ENCODE assay signal across 21 cellular contexts in the genomic region with DNA sequence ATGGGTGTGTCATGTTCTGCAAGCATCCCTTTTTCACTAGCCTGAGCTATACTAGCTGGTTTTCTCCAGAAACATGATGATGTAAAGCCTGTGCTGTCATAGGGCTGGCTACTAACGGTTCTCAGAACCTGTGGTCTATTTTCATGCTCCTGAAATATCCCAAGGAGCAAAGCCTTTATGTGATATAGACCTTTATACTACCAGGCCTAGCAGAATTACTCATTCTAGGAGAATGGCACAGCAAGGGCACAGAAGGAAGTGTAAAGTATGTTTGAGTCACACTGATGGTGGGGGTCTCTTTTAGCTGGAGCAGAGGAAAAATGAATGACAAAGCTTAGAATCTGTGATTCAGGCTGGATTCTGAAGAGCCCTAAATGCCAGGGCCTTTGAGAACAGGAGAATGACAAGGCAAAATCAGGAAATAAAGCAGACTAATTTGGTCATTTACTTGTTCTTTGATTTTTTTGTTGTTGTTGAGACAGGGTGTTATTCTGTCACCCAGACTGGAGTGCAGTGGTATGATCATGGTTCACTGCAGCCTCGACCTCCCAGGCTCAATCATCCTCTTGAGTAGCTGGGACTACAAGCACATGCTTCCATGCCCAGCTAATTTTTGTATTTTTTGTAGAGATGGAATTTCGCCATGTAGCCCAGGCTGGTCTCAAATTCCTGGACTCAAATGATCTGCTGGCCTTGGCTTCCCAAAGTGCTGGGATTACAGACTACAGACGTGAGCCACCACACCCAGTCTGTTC. TPM values are rescaled to one million over a fixed set of nuclear protein-coding genes. Genes with fewer than 3 reads are reported as not detected.
DNase-seq lines count a peak whose midpoint lies in the region; ATAC-seq, FAIRE-seq and TF ChIP-seq lines count a peak whose summit lies in the region.
"Had no signal": no experiment of that assay in that cellular context is flagged by ENCODE, and none has a peak within 500 bp of the region (broad histone marks: within the 10 kb centered on the region; RNA-seq: fewer than 3 reads in every experiment).

No MANE protein-coding gene starts in this region.

- no TSS peak for BruUV-seq in endothelial cell of umbilical vein (replicated peaks; lab: Mats Ljungman, UMichigan)

- TF ChIP-seq CTCF in endothelial cell of umbilical vein (IDR thresholded peaks at IDR 0.05; ENCODE audit: extremely low read depth in 1 of 2, insufficient read depth in 1 of 2, low read depth in 1 of 2, low read length in 2 of 2) (no peak), osteoblast (IDR thresholded peaks at IDR 0.05; ENCODE audit: extremely low read depth, low read depth, low read length) (no peak), gastroesophageal sphincter (IDR thresholded peaks at IDR 0.05) (no peak), GM10248 (IDR thresholded peaks at IDR 0.05; ENCODE audit: control extremely low read depth, extremely low read depth, low read depth, missing control alignments) (no peak), uterus (IDR thresholded peaks at IDR 0.05) (no peak)

- H3K27me3 ChIP-seq in endothelial cell of umbilical vein (ENCODE audit: control insufficient read depth in 2 of 2, insufficient read depth in 2 of 2, low read length in 2 of 2), result no peaks in the 10 kb centered on the region
- peaks cover 3% of the 10 kb centered on the region for H3K27me3 ChIP-seq in osteoblast (ENCODE audit: insufficient read depth, low read length)
- no peaks in the 10 kb centered on the region for H3K27me3 ChIP-seq in gastroesophageal sphincter
- no peaks in the 10 kb centered on the region for H3K27me3 ChIP-seq in uterus

- H3K4me3 ChIP-seq in endothelial cell of umbilical vein (replicated peaks in 1 of 3; ENCODE audit: insufficient read depth in 1 of 3, low read depth in 1 of 3, low read length in 3 of 3) (no peak overlapping the region), osteoblast (ENCODE audit: insufficient read depth, low read length) (no peak overlapping the region), gastroesophageal sphincter (no peak overlapping the region), uterus (no peak overlapping the region)
- H3K4me3 ChIP-seq: gastrocnemius medialis had no signal

- DNase-seq in ELR (ENCODE audit: low read depth), result peak; percentile 79
- DNase-seq in RPMI7951 (ENCODE audit: low read depth), result peak; percentile 8
- peak; percentile 10 for DNase-seq in endothelial cell of umbilical vein (ENCODE audit: low read depth, low spot score)
- DNase-seq in osteoblast (ENCODE audit: insufficient read length, low spot score, missing footprints), result no peak
- DNase-seq in GM10248 (ENCODE audit: extremely low spot score), result no peak
- DNase-seq in uterus, result no peak
- DNase-seq: activated CD8-positive, alpha-beta T cell treated with anti-CD3 and anti-CD28 coated beads for 36 hours; activated T-cell treated with anti-CD3 and anti-CD28 coated beads, Interleukin-2, amount 50 U/mL, for 48 hours; COR-L47; gastrocnemius medialis; left ventricle myocardium superior; NCI-H1436; small intestine; stimulated activated CD4-positive, alpha-beta T cell treated with anti-CD3 and anti-CD28 coated beads, Interleukin-4, amount 100 ng/mL, for 4 hours; stimulated activated CD8-positive, alpha-beta memory T cell treated with anti-CD3 and anti-CD28 coated beads, Interleukin-4, amount 100 ng/mL, for 48 hours had no signal

- dilution Hi-C loops in endothelial cell of umbilical vein (cut with MboI; ENCODE audit: extremely low pct_ligation_motif_present, low sequenced_read_pairs), result no loop called here

- H3K9ac ChIP-seq in endothelial cell of umbilical vein (replicated peaks; ENCODE audit: extremely low read depth, insufficient read depth, low read length), result no peak overlapping the region
- H3K9ac ChIP-seq: parathyroid adenoma had no signal

- ATAC-seq in GM21360 (IDR thresholded peaks at IDR 0.05; ENCODE audit: unreplicated experiment) (no peak), gastroesophageal sphincter (no peak)
- ATAC-seq: activated CD8-positive, alpha-beta T cell treated with anti-CD3 and anti-CD28 coated beads for 36 hours; gastrocnemius medialis; left ventricle myocardium superior had no signal

- FAIRE-seq in endothelial cell of umbilical vein (lab: Jason Lieb, UNC), result peak; percentile 74
- FAIRE-seq: G401.6, GM12891, small intestine had no signal

- no peaks in the 10 kb centered on the region for H3K9me1 ChIP-seq in endothelial cell of umbilical vein (replicated peaks; ENCODE audit: control insufficient read depth, extremely low read depth, insufficient read depth, low read length)

- H3K36me3 ChIP-seq in endothelial cell of umbilical vein (ENCODE audit: control insufficient read depth in 2 of 2, extremely low read depth in 1 of 2, insufficient read depth in 2 of 2, low read length in 2 of 2) (no peaks in the 10 kb centered on the region), osteoblast (ENCODE audit: insufficient read depth, low read length) (no peaks in the 10 kb centered on the region), gastroesophageal sphincter (no peaks in the 10 kb centered on the region), uterus (no peaks in the 10 kb centered on the region)
- H3K36me3 ChIP-seq: gastrocnemius medialis had no signal

- no peaks in the 10 kb centered on the region for H4K20me1 ChIP-seq in endothelial cell of umbilical vein (replicated peaks; ENCODE audit: control insufficient read depth, extremely low read depth, insufficient read depth, low read length)
- no peaks in the 10 kb centered on the region for H4K20me1 ChIP-seq in osteoblast (ENCODE audit: insufficient read depth, low read length)

- peak overlapping the region; percentile 68 for H2AFZ ChIP-seq in endothelial cell of umbilical vein (ENCODE audit: low read depth, low read length)
- H2AFZ ChIP-seq in osteoblast (ENCODE audit: low read length), result no peak overlapping the region
- H2AFZ ChIP-seq: parathyroid adenoma had no signal

- H3K27ac ChIP-seq in endothelial cell of umbilical vein (ENCODE audit: insufficient read depth, low read depth, low read length), result peak overlapping the region; percentile 48
- peak overlapping the region; percentile 67 for H3K27ac ChIP-seq in osteoblast (ENCODE audit: low read depth, low read length)
- no peak overlapping the region for H3K27ac ChIP-seq in gastroesophageal sphincter
- H3K27ac ChIP-seq in uterus, result no peak overlapping the region
- H3K27ac ChIP-seq: gastrocnemius medialis, HL-60, parathyroid adenoma had no signal

- POLR2A ChIA-PET in endothelial cell of umbilical vein (lab: Charles Lee) (no interaction called here), GM10248 (lab: Yijun Ruan, JAX) (no interaction called here)

- H3K79me2 ChIP-seq in endothelial cell of umbilical vein (ENCODE audit: control insufficient read depth, insufficient read depth, low read length), result no peaks in the 10 kb centered on the region
- no peaks in the 10 kb centered on the region for H3K79me2 ChIP-seq in osteoblast (ENCODE audit: insufficient read depth, low read length)
- H3K79me2 ChIP-seq: parathyroid adenoma had no signal

- TF ChIP-seq POLR2A in endothelial cell of umbilical vein (IDR thresholded peaks at IDR 0.05; ENCODE audit: low read depth, low read length) (no peak), gastroesophageal sphincter (IDR thresholded peaks at IDR 0.05) (no peak), uterus (IDR thresholded peaks at IDR 0.05) (no peak)

- TF ChIP-seq EP300 in gastroesophageal sphincter (IDR thresholded peaks at IDR 0.05), result no peak

- intact Hi-C loops in endothelial cell of umbilical vein (cut with micrococcal nuclease), result no loop called here
- intact Hi-C loops in uterus (cut with DNase I; ENCODE audit: low total_unique reads), result no loop called here

- peaks cover 20% of the 10 kb centered on the region for H3K4me1 ChIP-seq in endothelial cell of umbilical vein (ENCODE audit: control insufficient read depth, extremely low read depth, insufficient read depth, low read length)
- H3K4me1 ChIP-seq in osteoblast (ENCODE audit: insufficient read depth, low read length), result peaks cover 11% of the 10 kb centered on the region
- H3K4me1 ChIP-seq in gastroesophageal sphincter, result no peaks in the 10 kb centered on the region
- no peaks in the 10 kb centered on the region for H3K4me1 ChIP-seq in uterus
- H3K4me1 ChIP-seq: gastrocnemius medialis had no signal

- CTCF ChIA-PET in endothelial cell of umbilical vein (lab: Charles Lee), result interaction anchor here (1.2 to 1.3 kb wide), 2 partner anchors 11 to 16 kb away, joined by 3 to 8 read pairs; a partner anchor contains a TSS
- CTCF ChIA-PET in GM10248 (lab: Yijun Ruan, JAX), result no interaction called here

- H3K9me3 ChIP-seq in endothelial cell of umbilical vein (replicated peaks; ENCODE audit: control insufficient read depth, insufficient read depth, low read length), result no peaks in the 10 kb centered on the region
- no peaks in the 10 kb centered on the region for H3K9me3 ChIP-seq in osteoblast (ENCODE audit: low read depth, low read length)
- no peaks in the 10 kb centered on the region for H3K9me3 ChIP-seq in gastroesophageal sphincter
- H3K9me3 ChIP-seq in uterus, result no peaks in the 10 kb centered on the region

- WGBS in gastroesophageal sphincter (ENCODE audit: low coverage in 1 of 2), 2 donors, result 73 to 93% methylated on average over 2 to 3 of the region's 4 CpGs

- H3K4me2 ChIP-seq in endothelial cell of umbilical vein (ENCODE audit: insufficient read depth, low read length) (no peak overlapping the region), osteoblast (ENCODE audit: insufficient read depth, low read length) (no peak overlapping the region)

RNA-seq across cellular contexts. Expression of a gene that starts 11.8 kb away (rescaled TPM):
- total RNA-seq in RPMI7951 (2014; rRNA removed; shearing (Covaris generic)), result 25.8 and 28.5 TPM in 2 replicates
- total RNA-seq in endothelial cell of umbilical vein (14.6 and 18.5 TPM in 2 replicates), osteoblast (33.0 and 38.7 TPM in 2 replicates), gastroesophageal sphincter (100 to 1,000 TPM; 177 to 424 (median 237) TPM), uterus (100 to 1,000 TPM in 3 of 4 donors, 10 to 100 TPM in 1; 70.0 to 362 (median 176) TPM)
- 12.8 and 18.6 TPM in 2 replicates for polyA plus RNA-seq in endothelial cell of umbilical vein
- polyA plus RNA-seq in endothelial cell of umbilical vein (2011; cell fraction: cytosol; rRNA removed), result 27.8 and 28.0 TPM in 2 replicates
- 19.5 and 25.9 TPM in 2 replicates for polyA plus RNA-seq in endothelial cell of umbilical vein (2011; cell fraction: nucleus; rRNA removed)
- polyA plus RNA-seq in endothelial cell of umbilical vein (2012), result 14.8 and 20.1 TPM in 2 replicates
- 5.7 and 8.6 TPM in 2 replicates for polyA minus RNA-seq in endothelial cell of umbilical vein
- 7.0 TPM for polyA minus RNA-seq in endothelial cell of umbilical vein (2011; cell fraction: cytosol; rRNA and poly(A)+ RNA removed)
- polyA minus RNA-seq in endothelial cell of umbilical vein (2011; cell fraction: nucleus; rRNA and poly(A)+ RNA removed), result 2.9 and 3.2 TPM in 2 replicates

RNA-seq across cellular contexts. Expression of a gene that starts 32.8 kb away (rescaled TPM):
- total RNA-seq in RPMI7951 (2014; rRNA removed; shearing (Covaris generic)), result 17.8 and 18.0 TPM in 2 replicates
- total RNA-seq in endothelial cell of umbilical vein, result 21.3 and 23.7 TPM in 2 replicates
- 6.9 and 8.9 TPM in 2 replicates for polyA plus RNA-seq in endothelial cell of umbilical vein
- polyA plus RNA-seq in endothelial cell of umbilical vein (2011; cell fraction: cytosol; rRNA removed), result 15.8 and 16.9 TPM in 2 replicates
- polyA plus RNA-seq in endothelial cell of umbilical vein (2011; cell fraction: nucleus; rRNA removed), result 4.9 and 6.9 TPM in 2 replicates
- 32.7 and 41.9 TPM in 2 replicates for polyA plus RNA-seq in endothelial cell of umbilical vein (2012)
- polyA minus RNA-seq in endothelial cell of umbilical vein, result 4.1 and 6.9 TPM in 2 replicates
- not detected for polyA minus RNA-seq in endothelial cell of umbilical vein (2011; cell fraction: cytosol; rRNA and poly(A)+ RNA removed)
- 1.2 TPM in 2 replicates for polyA minus RNA-seq in endothelial cell of umbilical vein (2011; cell fraction: nucleus; rRNA and poly(A)+ RNA removed)
- total RNA-seq in osteoblast, result 12.7 and 13.0 TPM in 2 replicates
- 100 to 1,000 TPM in 3 of 4 donors, 10 to 100 TPM in 1; 99.6 to 257 (median 175) TPM for total RNA-seq in gastroesophageal sphincter
- 100 to 1,000 TPM in 1 of 4 donors, 10 to 100 TPM in 3; 13.8 to 120 (median 66.1) TPM for total RNA-seq in uterus

RNA-seq across cellular contexts. Expression of a gene that starts 45.9 kb away (rescaled TPM):
- total RNA-seq in RPMI7951 (2014; rRNA removed; shearing (Covaris generic)), result 402 and 542 TPM in 2 replicates
- total RNA-seq in endothelial cell of umbilical vein, result 414 and 445 TPM in 2 replicates
- polyA plus RNA-seq in endothelial cell of umbilical vein, result 208 and 331 TPM in 2 replicates
- 444 and 471 TPM in 2 replicates for polyA plus RNA-seq in endothelial cell of umbilical vein (2011; cell fraction: cytosol; rRNA removed)
- polyA plus RNA-seq in endothelial cell of umbilical vein (2011; cell fraction: nucleus; rRNA removed), result 315 and 479 TPM in 2 replicates
- 497 and 598 TPM in 2 replicates for polyA plus RNA-seq in endothelial cell of umbilical vein (2012)
- polyA minus RNA-seq in endothelial cell of umbilical vein, result 191 and 193 TPM in 2 replicates
- 103 TPM for polyA minus RNA-seq in endothelial cell of umbilical vein (2011; cell fraction: cytosol; rRNA and poly(A)+ RNA removed)
- 91.8 and 122 TPM in 2 replicates for polyA minus RNA-seq in endothelial cell of umbilical vein (2011; cell fraction: nucleus; rRNA and poly(A)+ RNA removed)
- total RNA-seq in osteoblast, result 678 and 953 TPM in 2 replicates
- total RNA-seq in gastroesophageal sphincter, result 100 to 1,000 TPM; 338 to 631 (median 467) TPM
- 100 to 1,000 TPM; 258 to 722 (median 535) TPM for total RNA-seq in uterus

RNA-seq across cellular contexts. Expression of a gene that starts 55.3 kb away (rescaled TPM):
- 32.1 and 38.1 TPM in 2 replicates for total RNA-seq in RPMI7951 (2014; rRNA removed; shearing (Covaris generic))
- total RNA-seq in endothelial cell of umbilical vein (60.4 and 74.6 TPM in 2 replicates), osteoblast (38.3 and 45.6 TPM in 2 replicates), gastroesophageal sphincter (100 to 1,000 TPM; 424 to 874 (median 497) TPM), uterus (100 to 1,000 TPM in 3 of 4 donors, 10 to 100 TPM in 1; 79.8 to 380 (median 308) TPM)
- 11.8 and 16.9 TPM in 2 replicates for polyA plus RNA-seq in endothelial cell of umbilical vein
- polyA plus RNA-seq in endothelial cell of umbilical vein (2011; cell fraction: cytosol; rRNA removed), result 33.4 and 37.5 TPM in 2 replicates
- 17.0 and 27.7 TPM in 2 replicates for polyA plus RNA-seq in endothelial cell of umbilical vein (2011; cell fraction: nucleus; rRNA removed)
- 122 and 124 TPM in 2 replicates for polyA plus RNA-seq in endothelial cell of umbilical vein (2012)
- 6.2 and 7.9 TPM in 2 replicates for polyA minus RNA-seq in endothelial cell of umbilical vein
- 6.7 TPM for polyA minus RNA-seq in endothelial cell of umbilical vein (2011; cell fraction: cytosol; rRNA and poly(A)+ RNA removed)
- polyA minus RNA-seq in endothelial cell of umbilical vein (2011; cell fraction: nucleus; rRNA and poly(A)+ RNA removed), result 8.7 and 9.0 TPM in 2 replicates

Comparison
In these comparisons a context has a peak if more than half of its experiments do, and no peak if none do; other contexts are left out.
1. DNase-seq: peak in ELR (single experiment), RPMI7951 (single experiment) and endothelial cell of umbilical vein (single experiment); none in osteoblast (single experiment), GM10248 (single experiment) and uterus (0 of 2).
2. H3K27ac ChIP-seq: peak in endothelial cell of umbilical vein (single experiment) and osteoblast (single experiment); none in gastroesophageal sphincter (0 of 4) and uterus (0 of 2).